Comparison of ENCODE assay signal across 8 cellular contexts in the genomic region with DNA sequence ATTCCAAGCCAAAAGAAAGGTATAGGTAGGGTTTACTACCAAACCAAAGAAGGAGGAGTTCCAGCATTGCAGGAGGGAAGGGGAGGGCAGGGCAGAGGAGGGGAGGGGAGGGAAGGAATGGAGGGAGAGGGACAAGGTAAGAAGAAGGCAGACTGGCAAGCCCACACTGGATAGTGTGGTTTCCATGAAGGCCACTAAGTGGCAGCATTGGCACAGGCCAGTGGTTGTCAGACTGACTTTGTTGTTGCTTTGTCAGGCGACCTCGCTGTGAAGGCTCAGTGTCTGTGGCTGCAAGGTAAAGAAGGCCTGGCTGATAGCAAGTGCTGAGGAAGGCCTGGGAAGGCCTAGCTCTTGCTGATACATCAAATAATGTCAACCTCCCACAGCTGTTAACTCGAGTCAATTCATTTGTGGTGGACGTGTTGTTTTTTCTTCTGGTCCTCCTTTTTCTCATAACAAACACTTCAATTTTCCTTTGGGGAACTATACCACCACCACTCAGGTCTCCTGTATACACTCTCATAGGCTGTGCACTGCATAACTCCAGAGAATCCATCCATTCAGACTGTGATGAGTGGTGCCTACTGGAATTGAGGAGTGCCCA. TPM values are rescaled to one million over a fixed set of nuclear protein-coding genes. Genes with fewer than 3 reads are reported as not detected.
A peak's percentile ranks its signal among the peaks of the same experiment; 100 is the strongest.
DNase-seq lines count a peak whose midpoint lies in the region; ATAC-seq and TF ChIP-seq lines count a peak whose summit lies in the region.

No MANE protein-coding gene starts in this region.

- H3K4me3 Mint-ChIP-seq in natural killer cell treated with Interleukin-12 subunit alpha and Interleukin-12 subunit beta and Interleukin-15 and Interleukin-18, amount 100 ng/mL, for 72 hours = no peak overlapping the region

- peak; percentile 40 to 68 (median 64); a peak in 4 of 6 replicates for TF ChIP-seq CTCF in HCT116 (IDR thresholded peaks at IDR 0.05 in 2 of 3, conservative IDR thresholded peaks at IDR 0.05 in 1 of 3; ENCODE audit: borderline replicate concordance in 1 of 3, insufficient read depth in 1 of 3, low read depth in 2 of 3, low read length in 2 of 3)
- TF ChIP-seq CTCF in esophagus squamous epithelium (IDR thresholded peaks at IDR 0.05) = peak in 5 of 6 experiments; percentile 39 to 75 (median 55)
- peak; percentile 45 to 63 (median 58) for TF ChIP-seq CTCF in transverse colon (IDR thresholded peaks at IDR 0.05)

- in situ Hi-C loops in transverse colon (cut with MboI; ENCODE audit: low pct_ligation_motif_present in 1 of 4, low pct_unique_long_range_greater_than_20kb in 1 of 4, low sequenced_read_pairs in 3 of 4) = loop anchor here in 3 of 4 donors (10.0 to 25.0 kb wide), 3 partner anchors 154 to 166 kb away; a partner anchor contains a TSS

- H3K27ac ChIP-seq in HCT116 (ENCODE audit: low read depth, low read length) = no peak overlapping the region
- no peak overlapping the region for H3K27ac ChIP-seq in esophagus squamous epithelium
- no peak overlapping the region for H3K27ac ChIP-seq in transverse colon

- intact Hi-C loops in HCT116 (cut with micrococcal nuclease) = loop anchor here (1.0 kb wide), 2 partner anchors 160 to 178 kb away; no protein-coding TSS in a partner anchor
- intact Hi-C loops in esophagus squamous epithelium (cut with DNase I) = no loop called here
- intact Hi-C loops in transverse colon (cut with DNase I; ENCODE audit: low total_unique reads) = no loop called here

- H4K20me1 ChIP-seq in HCT116 (ENCODE audit: insufficient read depth) = no peaks in the 10 kb centered on the region

- no peaks in the 10 kb centered on the region for H3K4me1 ChIP-seq in HCT116 (ENCODE audit: control insufficient read depth in 1 of 2, insufficient read depth in 2 of 2, low read length in 2 of 2)
- H3K4me1 ChIP-seq in esophagus squamous epithelium = no peaks in the 10 kb centered on the region
- H3K4me1 ChIP-seq in transverse colon = no peaks in the 10 kb centered on the region

- ATAC-seq in HCT116 (peak; percentile 94), GM18858 (IDR thresholded peaks at IDR 0.05; ENCODE audit: unreplicated experiment) (no peak)
- peak; percentile 79 to 80 for ATAC-seq in natural killer cell treated with Interleukin-12 subunit alpha and Interleukin-12 subunit beta and Interleukin-15 and Interleukin-18, amount 100 ng/mL, for 72 hours

- no peak overlapping the region for H3K4me2 ChIP-seq in HCT116 (ENCODE audit: low read length)

- TF ChIP-seq RAD21 in HCT116 (IDR thresholded peaks at IDR 0.05; ENCODE audit: low read depth) = peak; percentile 77

- POLR2A ChIA-PET in HCT116 (lab: Charles Lee) = no interaction called here

- no TSS peak for BruUV-seq in HCT116 (replicated peaks; lab: Mats Ljungman, UMichigan)

- no peak overlapping the region for H2AFZ ChIP-seq in HCT116 (ENCODE audit: low read depth, low read length, poor library complexity, severe bottlenecking)

- no peaks in the 10 kb centered on the region for H3K36me3 ChIP-seq in HCT116 (ENCODE audit: control insufficient read depth in 1 of 2, insufficient read depth in 2 of 2, low read length in 2 of 2)
- no peaks in the 10 kb centered on the region for H3K36me3 ChIP-seq in esophagus squamous epithelium
- H3K36me3 ChIP-seq in transverse colon = no peaks in the 10 kb centered on the region

- no peaks in the 10 kb centered on the region for H3K4me1 Mint-ChIP-seq in natural killer cell treated with Interleukin-12 subunit alpha and Interleukin-12 subunit beta and Interleukin-15 and Interleukin-18, amount 100 ng/mL, for 72 hours (ENCODE audit: low read depth in 2 of 2)

- H3K27ac Mint-ChIP-seq in natural killer cell treated with Interleukin-12 subunit alpha and Interleukin-12 subunit beta and Interleukin-15 and Interleukin-18, amount 100 ng/mL, for 72 hours = no peak overlapping the region

- no peak overlapping the region for H3K9ac ChIP-seq in HCT116 (ENCODE audit: low read length)

- H3K27me3 Mint-ChIP-seq in natural killer cell treated with Interleukin-12 subunit alpha and Interleukin-12 subunit beta and Interleukin-15 and Interleukin-18, amount 100 ng/mL, for 72 hours = peaks cover 8 to 20% of the 10 kb centered on the region in 2 donors

- RAD21 ChIA-PET in HCT116 (lab: Charles Lee; ENCODE audit: low non-redundant PET in 1 of 2, low total read pairs in 2 of 2, uncharacterized antibody in 2 of 2, unreplicated experiment in 2 of 2) = no interaction called here

- CTCF ChIA-PET in HCT116 (lab: Charles Lee) = interaction anchor here (2.0 kb wide), 1 partner anchor 159 kb away, joined by 8 read pairs; no protein-coding TSS in a partner anchor

- H3K9me2 ChIP-seq in HCT116 (ENCODE audit: insufficient read depth) = no peaks in the 10 kb centered on the region

- no peak for TF ChIP-seq POLR2A in HCT116 (IDR thresholded peaks at IDR 0.05; ENCODE audit: borderline replicate concordance, extremely low read depth, insufficient read depth, insufficient read length)
- TF ChIP-seq POLR2A in esophagus squamous epithelium (IDR thresholded peaks at IDR 0.05) = no peak
- no peak for TF ChIP-seq POLR2A in transverse colon (IDR thresholded peaks at IDR 0.05)

- H3K9me3 ChIP-seq in HCT116 (ENCODE audit: control insufficient read depth in 1 of 2, insufficient read depth in 1 of 2, low read depth in 1 of 2, low read length in 2 of 2) (0 out of 4 replicates have a peak, but pooled peaks cover 0 to 5% of the 10 kb centered on the region in 2 experiments), esophagus squamous epithelium (no peaks in the 10 kb centered on the region), transverse colon (no peaks in the 10 kb centered on the region)

- H3K4me3 ChIP-seq in HCT116 (replicated peaks in 1 of 2; ENCODE audit: low read depth in 1 of 2, low read length in 2 of 2) = no peak overlapping the region
- no peak overlapping the region for H3K4me3 ChIP-seq in esophagus squamous epithelium
- H3K4me3 ChIP-seq in transverse colon = no peak overlapping the region

- WGBS in esophagus squamous epithelium, 2 donors = 25 to 33% methylated on average over 4 of the region's 4 CpGs
- 10 to 22% methylated on average over 2 to 4 of the region's 4 CpGs for WGBS in transverse colon (ENCODE audit: low coverage in 1 of 2), 2 donors

- no peaks in the 10 kb centered on the region for H3K79me2 ChIP-seq in HCT116 (ENCODE audit: insufficient read depth, low read length)

- DNase-seq in C1 segment of cervical spinal cord (lab: John Stamatoyannopoulos, UW) = peak in 9 of 14 donors; percentile 1 to 39 (median 13)
- peak; percentile 44 for DNase-seq in HCT116 (ENCODE audit: low read depth, low spot score)
- DNase-seq in NCI-H526 (lab: John Stamatoyannopoulos, UW) = peak; percentile 76 to 87
- DNase-seq in activated CD8-positive, alpha-beta memory T cell treated with anti-CD3 and anti-CD28 coated beads for 24 hours = peak; percentile 75
- DNase-seq in esophagus squamous epithelium (lab: John Stamatoyannopoulos, UW) = no peak
- peak; percentile 70 for DNase-seq in natural killer cell treated with Interleukin-12 subunit alpha and Interleukin-12 subunit beta and Interleukin-15 and Interleukin-18, amount 100 ng/mL, for 72 hours (ENCODE audit: low spot score)
- DNase-seq in transverse colon = peak; percentile 44

- no peaks in the 10 kb centered on the region for H3K9me3 Mint-ChIP-seq in natural killer cell treated with Interleukin-12 subunit alpha and Interleukin-12 subunit beta and Interleukin-15 and Interleukin-18, amount 100 ng/mL, for 72 hours

- peaks cover 6% of the 10 kb centered on the region for H3K27me3 ChIP-seq in HCT116 (ENCODE audit: insufficient read depth, low read length)
- peaks cover 0 to 65% (median 0%) of the 10 kb centered on the region in 4 donors for H3K27me3 ChIP-seq in esophagus squamous epithelium
- H3K27me3 ChIP-seq in transverse colon = peaks cover 28% of the 10 kb centered on the region

- no peaks in the 10 kb centered on the region for H3K36me3 Mint-ChIP-seq in natural killer cell treated with Interleukin-12 subunit alpha and Interleukin-12 subunit beta and Interleukin-15 and Interleukin-18, amount 100 ng/mL, for 72 hours

- TF ChIP-seq EP300 in transverse colon (IDR thresholded peaks at IDR 0.05; ENCODE audit: low read depth) = no peak

TF ChIP-seq in HCT116, 20 proteins besides CTCF, POLR2A, EP300 and RAD21 (continues in another document):
- TF ChIP-seq CBX3 (IDR thresholded peaks at IDR 0.05; ENCODE audit: low read depth) (no peak), TCF7L2 (IDR thresholded peaks at IDR 0.05; ENCODE audit: borderline replicate concordance, extremely low read depth, insufficient read depth, insufficient read length) (no peak)

RNA-seq across cellular contexts. Expression of a gene that starts 7.7 kb away (rescaled TPM):
- not detected for total RNA-seq in HCT116 (2021; ENCODE audit: unreplicated experiment)
- polyA plus RNA-seq in HCT116 (2012) = not detected in 2 replicates
- 1 to 10 TPM in 2 of 4 donors, under 1 TPM in 2; 0.27 to 1.1 (median 0.90) TPM for total RNA-seq in esophagus squamous epithelium
- under 1 TPM; 0.70 to 0.78 TPM for total RNA-seq in natural killer cell treated with Interleukin-12 subunit alpha and Interleukin-12 subunit beta and Interleukin-15 and Interleukin-18, amount 100 ng/mL, for 72 hours
- 1 to 10 TPM; 1.9 to 7.1 (median 4.7) TPM for total RNA-seq in transverse colon

RNA-seq across cellular contexts. Expression of a gene that starts 29.4 kb away (rescaled TPM):
- total RNA-seq in HCT116 (2021; ENCODE audit: unreplicated experiment) = not detected
- not detected in 2 replicates for polyA plus RNA-seq in HCT116 (2012)
- not detected for total RNA-seq in esophagus squamous epithelium
- under 1 TPM in 1 of 2 donors, not detected in 1; 0.31 TPM for total RNA-seq in natural killer cell treated with Interleukin-12 subunit alpha and Interleukin-12 subunit beta and Interleukin-15 and Interleukin-18, amount 100 ng/mL, for 72 hours
- total RNA-seq in transverse colon = not detected
